In genomic region chr1:8602471-8603219, GRCh38 we compare ENCODE assay signal across 11 cellular contexts.
DNase-seq lines count a peak whose midpoint lies in the region; TF ChIP-seq lines count a peak whose summit lies in the region.
"Had no signal": no experiment of that assay in that cellular context is flagged by ENCODE, and none has a peak within 500 bp of the region (broad histone marks: within the 10 kb centered on the region; RNA-seq: fewer than 3 reads in every experiment).

No MANE protein-coding gene starts in this region.

- H3K4me3 ChIP-seq in mesenchymal stem cell (ENCODE audit: insufficient read depth in 1 of 2, low read depth in 1 of 2, low read length in 2 of 2) (no peak overlapping the region), uterus (no peak overlapping the region)
- H3K4me3 ChIP-seq: dorsolateral prefrontal cortex had no signal

- H3K27me3 Mint-ChIP-seq in activated T-helper 1 cell treated with anti-CD3 and anti-CD28 coated beads, Interleukin-12 subunit alpha, Interleukin-12 subunit beta, Interleukin-2, Interleukin-4 antibody, amounts not matched to agents 30 ng/mL and 10 ng/mL and 1 ng/mL, durations not matched to agents 14 hours and 24 hours and 36 hours (ENCODE audit: insufficient read depth): no peaks in the 10 kb centered on the region
- H3K27me3 Mint-ChIP-seq in progenitor cell of endocrine pancreas: no peaks in the 10 kb centered on the region

- no peaks in the 10 kb centered on the region for H3K9me3 Mint-ChIP-seq in activated T-helper 1 cell treated with anti-CD3 and anti-CD28 coated beads, Interleukin-12 subunit alpha, Interleukin-12 subunit beta, Interleukin-2, Interleukin-4 antibody, amounts not matched to agents 30 ng/mL and 10 ng/mL and 1 ng/mL, durations not matched to agents 14 hours and 24 hours and 36 hours
- no peaks in the 10 kb centered on the region for H3K9me3 Mint-ChIP-seq in progenitor cell of endocrine pancreas (ENCODE audit: low read depth)

- peaks cover 21% of the 10 kb centered on the region for H3K79me1 ChIP-seq in mesenchymal stem cell (replicated peaks; ENCODE audit: low read length, poor library complexity, severe bottlenecking)

- intact Hi-C loops in activated T-helper 1 cell treated with anti-CD3 and anti-CD28 coated beads, Interleukin-12 subunit alpha, Interleukin-12 subunit beta, Interleukin-2, Interleukin-4 antibody, amounts not matched to agents 30 ng/mL and 10 ng/mL and 1 ng/mL, durations not matched to agents 14 hours and 24 hours and 36 hours (cut with micrococcal nuclease): loop anchor here (5.0 kb wide), 1 partner anchor 340 kb away; no protein-coding TSS in a partner anchor
- intact Hi-C loops in posterior cingulate gyrus (cut with DNase I) (no loop called here), uterus (cut with DNase I; ENCODE audit: low total_unique reads) (no loop called here)

- no peak overlapping the region for H2BK12ac ChIP-seq in mesenchymal stem cell (ENCODE audit: low read length in 2 of 2)

- TF ChIP-seq CTCF in progenitor cell of endocrine pancreas (IDR thresholded peaks at IDR 0.05; ENCODE audit: unreplicated experiment): no peak
- no peak for TF ChIP-seq CTCF in uterus (IDR thresholded peaks at IDR 0.05)

- H3K14ac ChIP-seq in mesenchymal stem cell (ENCODE audit: low read length in 2 of 2): no peak overlapping the region

- H3K27ac ChIP-seq in mesenchymal stem cell (ENCODE audit: low read length, poor library complexity, severe bottlenecking) (no peak overlapping the region), uterus (no peak overlapping the region)

- H3K27me3 ChIP-seq in mesenchymal stem cell (ENCODE audit: control insufficient read depth in 1 of 2, insufficient read depth in 1 of 2, low read length in 2 of 2) (no peaks in the 10 kb centered on the region), uterus (no peaks in the 10 kb centered on the region)
- H3K27me3 ChIP-seq: dorsolateral prefrontal cortex had no signal

- H3K36me3 Mint-ChIP-seq in activated T-helper 1 cell treated with anti-CD3 and anti-CD28 coated beads, Interleukin-12 subunit alpha, Interleukin-12 subunit beta, Interleukin-2, Interleukin-4 antibody, amounts not matched to agents 30 ng/mL and 10 ng/mL and 1 ng/mL, durations not matched to agents 14 hours and 24 hours and 36 hours (ENCODE audit: low read depth): peaks cover 11% of the 10 kb centered on the region
- H3K36me3 Mint-ChIP-seq in progenitor cell of endocrine pancreas (ENCODE audit: insufficient read depth): peaks cover 7% of the 10 kb centered on the region

- H2BK5ac ChIP-seq in mesenchymal stem cell (ENCODE audit: low read depth, low read length, poor library complexity, severe bottlenecking): no peak overlapping the region

- no peak for TF ChIP-seq POLR2A in uterus (IDR thresholded peaks at IDR 0.05)

- no peak overlapping the region for H4K91ac ChIP-seq in mesenchymal stem cell (ENCODE audit: low read length)

- H3K9ac ChIP-seq in mesenchymal stem cell (ENCODE audit: low read length): no peak overlapping the region

- H2BK120ac ChIP-seq in mesenchymal stem cell (ENCODE audit: low read depth, low read length): no peak overlapping the region

- DNase-seq in COLO668 (lab: John Stamatoyannopoulos, UW; ENCODE audit: unreplicated experiment) (peak; percentile 25), NCI-H1417 (lab: John Stamatoyannopoulos, UW) (peak in 2 of 3 experiments; percentile 55 to 86), progenitor cell of endocrine pancreas (ENCODE audit: low spot score, unreplicated experiment) (no peak), posterior cingulate gyrus (no peak), NCI-H526 (lab: John Stamatoyannopoulos, UW) (no peak), mesenchymal stem cell (no peak), uterus (no peak)
- DNase-seq in activated T-helper 1 cell treated with anti-CD3 and anti-CD28 coated beads, Interleukin-12 subunit alpha, Interleukin-12 subunit beta, Interleukin-2, Interleukin-4 antibody, amounts not matched to agents 30 ng/mL and 10 ng/mL and 1 ng/mL, durations not matched to agents 14 hours and 24 hours and 36 hours (ENCODE audit: low spot score): no peak
- DNase-seq: activated effector memory CD4-positive, alpha-beta T cell treated with anti-CD3 and anti-CD28 coated beads, Interleukin-2, amount 50 U/mL, for 16 hours; dorsolateral prefrontal cortex; glutamatergic neuron had no signal

- no peak overlapping the region for H2BK15ac ChIP-seq in mesenchymal stem cell (ENCODE audit: low read depth, poor library complexity, severe bottlenecking)

- H3K4me2 ChIP-seq in mesenchymal stem cell (ENCODE audit: low read length, poor library complexity, severe bottlenecking): no peak overlapping the region

- H3K27ac Mint-ChIP-seq in activated T-helper 1 cell treated with anti-CD3 and anti-CD28 coated beads, Interleukin-12 subunit alpha, Interleukin-12 subunit beta, Interleukin-2, Interleukin-4 antibody, amounts not matched to agents 30 ng/mL and 10 ng/mL and 1 ng/mL, durations not matched to agents 14 hours and 24 hours and 36 hours: peak overlapping the region; percentile 50
- H3K27ac Mint-ChIP-seq in progenitor cell of endocrine pancreas: peak overlapping the region; percentile 41

- no peaks in the 10 kb centered on the region for H3K9me3 ChIP-seq in mesenchymal stem cell (ENCODE audit: control insufficient read depth, low read length)
- H3K9me3 ChIP-seq in uterus: no peaks in the 10 kb centered on the region

- H3K4ac ChIP-seq in mesenchymal stem cell (ENCODE audit: low read depth in 1 of 2, low read length in 2 of 2): no peak overlapping the region

- peaks cover 49% of the 10 kb centered on the region for H3K4me1 Mint-ChIP-seq in activated T-helper 1 cell treated with anti-CD3 and anti-CD28 coated beads, Interleukin-12 subunit alpha, Interleukin-12 subunit beta, Interleukin-2, Interleukin-4 antibody, amounts not matched to agents 30 ng/mL and 10 ng/mL and 1 ng/mL, durations not matched to agents 14 hours and 24 hours and 36 hours (ENCODE audit: low read depth)
- H3K4me1 Mint-ChIP-seq in progenitor cell of endocrine pancreas (ENCODE audit: low read depth): peaks cover 52% of the 10 kb centered on the region

- no peak overlapping the region for H2AK5ac ChIP-seq in mesenchymal stem cell (ENCODE audit: low read length, severe bottlenecking)

- H4K8ac ChIP-seq in mesenchymal stem cell (ENCODE audit: low read length): no peak overlapping the region

- H3K36me3 ChIP-seq in mesenchymal stem cell (ENCODE audit: control insufficient read depth in 1 of 2, insufficient read depth in 2 of 2, low read depth in 1 of 2, low read length in 2 of 2): no peaks in the 10 kb centered on the region
- no peaks in the 10 kb centered on the region for H3K36me3 ChIP-seq in uterus

- H2AFZ ChIP-seq in mesenchymal stem cell (ENCODE audit: low read depth, low read length): no peak overlapping the region

- H3K4me3 Mint-ChIP-seq in activated T-helper 1 cell treated with anti-CD3 and anti-CD28 coated beads, Interleukin-12 subunit alpha, Interleukin-12 subunit beta, Interleukin-2, Interleukin-4 antibody, amounts not matched to agents 30 ng/mL and 10 ng/mL and 1 ng/mL, durations not matched to agents 14 hours and 24 hours and 36 hours: peak overlapping the region; percentile 55
- H3K4me3 Mint-ChIP-seq in progenitor cell of endocrine pancreas (ENCODE audit: low read depth): no peak overlapping the region

- H3K23ac ChIP-seq in mesenchymal stem cell (ENCODE audit: low read length in 2 of 2): no peak overlapping the region

- H3K18ac ChIP-seq in mesenchymal stem cell (ENCODE audit: low read depth in 1 of 2, low read length in 2 of 2): no peak overlapping the region

- WGBS in mesenchymal stem cell: 100% methylated on average over 2 of the region's 5 CpGs

- H3K4me1 ChIP-seq in mesenchymal stem cell (ENCODE audit: control insufficient read depth, insufficient read depth, low read depth, low read length): peaks cover 10% of the 10 kb centered on the region
- H3K4me1 ChIP-seq in uterus: no peaks in the 10 kb centered on the region

Comparison
In these comparisons a context has a peak if more than half of its experiments do, and no peak if none do; other contexts are left out.
1. DNase-seq: peak in COLO668 (single experiment) and NCI-H1417 (2 of 3); none in activated T-helper 1 cell treated with anti-CD3 and anti-CD28 coated beads, Interleukin-12 subunit alpha, Interleukin-12 subunit beta, Interleukin-2, Interleukin-4 antibody, amounts not matched to agents 30 ng/mL and 10 ng/mL and 1 ng/mL, durations not matched to agents 14 hours and 24 hours and 36 hours (single experiment), progenitor cell of endocrine pancreas (single experiment), posterior cingulate gyrus (0 of 10), NCI-H526 (0 of 2), mesenchymal stem cell (single experiment) and uterus (0 of 2).